Comparison of ENCODE assay signal across 24 cellular contexts in genomic region chr1:30268923-30269666, GRCh38.
A peak's percentile ranks its signal among the peaks of the same experiment; 100 is the strongest.
DNase-seq lines count a peak whose midpoint lies in the region; ATAC-seq and TF ChIP-seq lines count a peak whose summit lies in the region.
"Had no signal": no experiment of that assay in that cellular context is flagged by ENCODE, and none has a peak within 500 bp of the region (broad histone marks: within the 10 kb centered on the region; RNA-seq: fewer than 3 reads in every experiment).

No MANE protein-coding gene starts in this region.

- peaks cover 0 to 51% (median 3%) of the 10 kb centered on the region in 3 donors for H3K27me3 ChIP-seq in stomach
- H3K27me3 ChIP-seq: BLaER1 had no signal

- TF ChIP-seq EP300 in stomach (IDR thresholded peaks at IDR 0.05) = no peak

- no peaks in the 10 kb centered on the region for H3K9me3 Mint-ChIP-seq in natural killer cell
- no peaks in the 10 kb centered on the region for H3K9me3 Mint-ChIP-seq in natural killer cell treated with Interleukin-12 subunit alpha and Interleukin-12 subunit beta and Interleukin-15 and Interleukin-18, amount 100 ng/mL, for 72 hours
- no peaks in the 10 kb centered on the region for H3K9me3 Mint-ChIP-seq in mesothelial cell of epicardium
- H3K9me3 Mint-ChIP-seq: IgD-negative memory B cell had no signal

- H3K9me3 ChIP-seq in stomach = no peaks in the 10 kb centered on the region

- intact Hi-C loops in natural killer cell (cut with micrococcal nuclease) = no loop called here
- intact Hi-C loops in stomach (cut with DNase I; ENCODE audit: low total_unique reads) = no loop called here

- TF ChIP-seq CTCF in natural killer cell (IDR thresholded peaks at IDR 0.05) = no peak
- no peak for TF ChIP-seq CTCF in stomach (IDR thresholded peaks at IDR 0.05)
- TF ChIP-seq CTCF in mesothelial cell of epicardium (IDR thresholded peaks at IDR 0.05; ENCODE audit: unreplicated experiment) = no peak

- DNase-seq in natural killer cell (peak; percentile 0), ecto neural progenitor cell (ENCODE audit: low spot score) (peak; percentile 29), stomach (peak; percentile 16), mesothelial cell of epicardium (ENCODE audit: low spot score in 2 of 2, unreplicated experiment in 2 of 2) (no peak)
- no peak for DNase-seq in natural killer cell treated with Interleukin-12 subunit alpha and Interleukin-12 subunit beta and Interleukin-15 and Interleukin-18, amount 100 ng/mL, for 72 hours (ENCODE audit: low spot score)
- no peak for DNase-seq in stimulated activated CD4-positive, alpha-beta T cell treated with anti-CD3 and anti-CD28 coated beads, Interleukin-2, amount 100 ng/mL, for 48 hours
- DNase-seq: CD4-positive, CD25-positive, alpha-beta regulatory T cell; GOT3; HCEC 1CT; NCI-H1092; NCI-H1417 treated with DMSO at 0.1 percent for 48 hours; NCI-H1694 treated with DMSO at 0.1 percent for 48 hours; NCI-H2081 treated with DMSO at 0.1 percent for 48 hours; NCI-H2171; NCI-H226; NCI-H510A; NCI-H69; SHP77 treated with DMSO at 0.1 percent for 48 hours had no signal

- H3K4me1 Mint-ChIP-seq in natural killer cell (no peaks in the 10 kb centered on the region), mesothelial cell of epicardium (no peaks in the 10 kb centered on the region)
- peaks cover 0 to 2% of the 10 kb centered on the region in 2 donors for H3K4me1 Mint-ChIP-seq in natural killer cell treated with Interleukin-12 subunit alpha and Interleukin-12 subunit beta and Interleukin-15 and Interleukin-18, amount 100 ng/mL, for 72 hours (ENCODE audit: low read depth in 2 of 2)
- H3K4me1 Mint-ChIP-seq: CD4-positive, CD25-positive, alpha-beta regulatory T cell; IgD-negative memory B cell had no signal

- peaks cover 9 to 16% of the 10 kb centered on the region in 2 donors for H3K27me3 Mint-ChIP-seq in natural killer cell (ENCODE audit: low read depth in 2 of 2)
- H3K27me3 Mint-ChIP-seq in natural killer cell treated with Interleukin-12 subunit alpha and Interleukin-12 subunit beta and Interleukin-15 and Interleukin-18, amount 100 ng/mL, for 72 hours = peaks cover 14 to 20% of the 10 kb centered on the region in 2 donors
- peaks cover 48% of the 10 kb centered on the region for H3K27me3 Mint-ChIP-seq in mesothelial cell of epicardium (ENCODE audit: low read depth)

- H3K36me3 Mint-ChIP-seq in natural killer cell (no peaks in the 10 kb centered on the region), mesothelial cell of epicardium (no peaks in the 10 kb centered on the region)
- no peaks in the 10 kb centered on the region for H3K36me3 Mint-ChIP-seq in natural killer cell treated with Interleukin-12 subunit alpha and Interleukin-12 subunit beta and Interleukin-15 and Interleukin-18, amount 100 ng/mL, for 72 hours
- H3K36me3 Mint-ChIP-seq: CD4-positive, CD25-positive, alpha-beta regulatory T cell; IgD-negative memory B cell had no signal

- no peaks in the 10 kb centered on the region for H3K4me1 ChIP-seq in stomach

- 59 to 65% (median 63%) methylated on average over 4 of the region's 4 CpGs for WGBS in stomach, 5 donors

- H3K36me3 ChIP-seq in stomach = no peaks in the 10 kb centered on the region
- H3K36me3 ChIP-seq: BLaER1 had no signal

- no peak for ATAC-seq in natural killer cell
- ATAC-seq in natural killer cell treated with Interleukin-12 subunit alpha and Interleukin-12 subunit beta and Interleukin-15 and Interleukin-18, amount 100 ng/mL, for 72 hours = no peak
- no peak for ATAC-seq in HG03108 (IDR thresholded peaks at IDR 0.05; ENCODE audit: unreplicated experiment)
- ATAC-seq: Panc1 had no signal

- no peak overlapping the region for H3K27ac ChIP-seq in stomach
- H3K27ac ChIP-seq: BLaER1, HL-60, RWPE1 had no signal

- no peak overlapping the region for H3K4me3 ChIP-seq in stomach
- H3K4me3 ChIP-seq: BLaER1 had no signal

- H3K27ac Mint-ChIP-seq in natural killer cell = no peak overlapping the region
- no peak overlapping the region for H3K27ac Mint-ChIP-seq in natural killer cell treated with Interleukin-12 subunit alpha and Interleukin-12 subunit beta and Interleukin-15 and Interleukin-18, amount 100 ng/mL, for 72 hours
- H3K27ac Mint-ChIP-seq in mesothelial cell of epicardium = no peak overlapping the region
- H3K27ac Mint-ChIP-seq: CD4-positive, CD25-positive, alpha-beta regulatory T cell had no signal

- H3K4me3 Mint-ChIP-seq in natural killer cell = no peak overlapping the region
- H3K4me3 Mint-ChIP-seq in natural killer cell treated with Interleukin-12 subunit alpha and Interleukin-12 subunit beta and Interleukin-15 and Interleukin-18, amount 100 ng/mL, for 72 hours = no peak overlapping the region
- H3K4me3 Mint-ChIP-seq in mesothelial cell of epicardium = no peak overlapping the region
- H3K4me3 Mint-ChIP-seq: CD4-positive, CD25-positive, alpha-beta regulatory T cell; IgD-negative memory B cell had no signal

- no peak for TF ChIP-seq POLR2A in stomach (IDR thresholded peaks at IDR 0.05)

Comparison
In these comparisons a context has a peak if more than half of its experiments do, and no peak if none do; other contexts are left out.
1. DNase-seq: peak in natural killer cell (single experiment), ecto neural progenitor cell (single experiment) and stomach (single experiment); none in natural killer cell treated with Interleukin-12 subunit alpha and Interleukin-12 subunit beta and Interleukin-15 and Interleukin-18, amount 100 ng/mL, for 72 hours (single experiment), mesothelial cell of epicardium (0 of 2) and stimulated activated CD4-positive, alpha-beta T cell treated with anti-CD3 and anti-CD28 coated beads, Interleukin-2, amount 100 ng/mL, for 48 hours (0 of 2).